ENCODE assay signal across 9 cellular contexts in the genomic region with DNA sequence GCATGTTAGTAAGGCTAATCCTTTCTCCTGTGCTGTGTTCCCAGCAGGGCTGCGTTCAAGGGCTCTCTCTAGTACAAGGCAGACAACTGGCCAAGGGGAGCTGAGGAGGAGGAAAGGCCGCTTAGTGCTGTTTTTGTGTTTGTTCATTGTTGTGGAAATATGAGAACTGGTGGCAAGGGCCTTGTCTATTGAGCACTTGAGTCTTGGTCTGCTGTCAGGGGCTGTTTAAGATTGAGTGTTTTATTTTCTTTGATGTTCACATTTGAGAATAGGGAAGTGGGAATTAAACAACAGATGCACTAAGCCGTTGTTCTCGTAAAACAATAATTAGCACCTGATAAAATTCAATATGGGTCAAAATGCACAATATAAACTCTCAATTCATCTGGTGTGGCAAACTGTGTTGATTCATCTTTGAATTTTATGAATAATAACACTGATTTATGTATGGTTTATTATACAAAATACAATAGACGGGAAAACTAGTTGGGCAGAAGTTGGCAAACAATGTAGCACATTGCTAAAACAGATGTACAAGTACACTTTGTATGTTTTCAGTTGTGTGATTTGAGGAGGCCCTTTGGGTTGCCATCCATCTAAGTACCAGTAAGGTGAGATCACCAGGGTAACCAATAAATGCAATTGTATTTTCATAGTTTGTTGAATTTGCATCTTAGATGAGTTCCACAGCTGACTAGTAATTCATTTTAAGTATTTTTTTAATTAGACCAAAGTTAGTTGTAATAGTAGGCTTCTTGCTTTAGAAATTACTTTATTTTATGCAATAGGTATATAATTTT.
DNase-seq lines count a peak whose midpoint lies in the region; ATAC-seq and TF ChIP-seq lines count a peak whose summit lies in the region.
"Had no signal": no experiment of that assay in that cellular context is flagged by ENCODE, and none has a peak within 500 bp of the region (broad histone marks: within the 10 kb centered on the region; RNA-seq: fewer than 3 reads in every experiment).

No MANE protein-coding gene starts in this region.

- TF ChIP-seq CTCF in adrenal gland (IDR thresholded peaks at IDR 0.05): no peak
- TF ChIP-seq CTCF in foreskin keratinocyte (conservative IDR thresholded peaks at IDR 0.05): no peak

- H3K9me3 Mint-ChIP-seq in effector memory CD8-positive, alpha-beta T cell: no peaks in the 10 kb centered on the region

- no peaks in the 10 kb centered on the region for H3K27me3 ChIP-seq in adrenal gland
- no peaks in the 10 kb centered on the region for H3K27me3 ChIP-seq in foreskin keratinocyte

- DNase-seq in DMS79 (lab: John Stamatoyannopoulos, UW) (peak; percentile 97), NCI-H1092 treated with DMSO at 0.1 percent for 48 hours (lab: John Stamatoyannopoulos, UW) (peak; percentile 89), adrenal gland (no peak), GM19238 (ENCODE audit: insufficient read length, low spot score) (no peak), foreskin keratinocyte (no peak), EL (no peak)
- no peak for DNase-seq in effector memory CD8-positive, alpha-beta T cell

- H3K27ac ChIP-seq in adrenal gland (peak overlapping the region in 1 of 5 donors; percentile 19), foreskin keratinocyte (no peak overlapping the region)
- H3K27ac ChIP-seq: thoracic aorta had no signal

- no peaks in the 10 kb centered on the region for H3K9me3 ChIP-seq in adrenal gland (replicated peaks in 1 of 3)
- H3K9me3 ChIP-seq: thoracic aorta had no signal

- H3K4me1 Mint-ChIP-seq in effector memory CD8-positive, alpha-beta T cell (ENCODE audit: low read depth in 2 of 2): peaks cover 5 to 9% of the 10 kb centered on the region in 2 donors

- H3K27ac Mint-ChIP-seq in effector memory CD8-positive, alpha-beta T cell: peak overlapping the region in 1 of 2 donors; percentile 39

- no peak overlapping the region for H3K4me3 Mint-ChIP-seq in effector memory CD8-positive, alpha-beta T cell

- WGBS in adrenal gland, 4 donors: 80 to 88% (median 84%) methylated on average over 5 of the region's 5 CpGs

- no peak for TF ChIP-seq POLR2A in adrenal gland (IDR thresholded peaks at IDR 0.05)

- H3K4me3 ChIP-seq in adrenal gland: no peak overlapping the region
- H3K4me3 ChIP-seq: thoracic aorta had no signal

- no peaks in the 10 kb centered on the region for H3K36me3 ChIP-seq in adrenal gland (replicated peaks in 1 of 2)
- H3K36me3 ChIP-seq: thoracic aorta had no signal

- H3K27me3 Mint-ChIP-seq in effector memory CD8-positive, alpha-beta T cell: no peaks in the 10 kb centered on the region

- H3K4me1 ChIP-seq in adrenal gland (replicated peaks in 1 of 2) (peaks cover 0 to 12% of the 10 kb centered on the region in 2 donors), foreskin keratinocyte (peaks cover 3% of the 10 kb centered on the region)

- peaks cover 3% of the 10 kb centered on the region for H3K36me3 Mint-ChIP-seq in effector memory CD8-positive, alpha-beta T cell (ENCODE audit: insufficient read depth)

- ATAC-seq in GM21529 (IDR thresholded peaks at IDR 0.05; ENCODE audit: unreplicated experiment): peak; percentile 26
- peak; percentile 14 for ATAC-seq in effector memory CD8-positive, alpha-beta T cell (replicated peaks)
- ATAC-seq in foreskin keratinocyte: no peak

- intact Hi-C loops in adrenal gland (cut with DNase I): no loop called here

Comparison
In these comparisons a context has a peak if more than half of its experiments do, and no peak if none do; other contexts are left out.
1. DNase-seq: peak in DMS79 (single experiment) and NCI-H1092 treated with DMSO at 0.1 percent for 48 hours (single experiment); none in effector memory CD8-positive, alpha-beta T cell (0 of 3), adrenal gland (0 of 7), GM19238 (single experiment), foreskin keratinocyte (0 of 2) and EL (single experiment).